ENCODE assay signal across 8 cellular contexts in genomic region chr1:228276361-228276831, GRCh38.
DNase-seq lines count a peak whose midpoint lies in the region; ATAC-seq and TF ChIP-seq lines count a peak whose summit lies in the region.

No MANE protein-coding gene starts in this region.

- no peaks in the 10 kb centered on the region for H3K36me3 ChIP-seq in ovary

- intact Hi-C loops in CD4-positive, alpha-beta T cell (cut with DNase I, micrococcal nuclease): loop anchor here in 1 of 2 experiments (1.0 to 10.0 kb wide), 8 partner anchors 63 to 549 kb away; partner anchors contain the start of gene C1orf35
- intact Hi-C loops in ovary (cut with DNase I): no loop called here

- H3K36me3 Mint-ChIP-seq in CD4-positive, alpha-beta T cell (ENCODE audit: low read depth): peaks cover 3% of the 10 kb centered on the region

- peak; percentile 14 for ATAC-seq in CD4-positive, alpha-beta T cell (ENCODE audit: poor library complexity)
- no peak for ATAC-seq in HG02840 (IDR thresholded peaks at IDR 0.05; ENCODE audit: low FRiP score, unreplicated experiment)

- no peaks in the 10 kb centered on the region for H3K27me3 ChIP-seq in CD4-positive, alpha-beta T cell (ENCODE audit: control insufficient read depth, insufficient read depth, low read length)
- H3K27me3 ChIP-seq in ovary: no peaks in the 10 kb centered on the region

- no peak overlapping the region for H3K27ac Mint-ChIP-seq in CD4-positive, alpha-beta T cell

- POLR2A ChIA-PET in CD4-positive, alpha-beta T cell (lab: Charles Lee): interaction anchor here (0.6 to 2.4 kb wide), 5 partner anchors 14 to 210 kb away, joined by 3 to 22 read pairs (median 3); partner anchors contain the start of genes IBA57 and RNF187

- peaks cover 4% of the 10 kb centered on the region for H3K4me1 ChIP-seq in ovary (ENCODE audit: insufficient read depth)

- no peak for DNase-seq in CD4-positive, alpha-beta T cell
- peak; percentile 9 for DNase-seq in LHCN-M2 (ENCODE audit: low read depth)
- no peak for DNase-seq in epithelial cell of proximal tubule (ENCODE audit: low read depth)
- no peak for DNase-seq in ovary
- DNase-seq in NCI-H774 (lab: John Stamatoyannopoulos, UW): no peak
- no peak for DNase-seq in kidney tubule cell (ENCODE audit: low spot score)
- DNase-seq in SW480 (ENCODE audit: low spot score): no peak

- H3K9me3 ChIP-seq in CD4-positive, alpha-beta T cell (ENCODE audit: control insufficient read depth, low read length): no peaks in the 10 kb centered on the region
- no peaks in the 10 kb centered on the region for H3K9me3 ChIP-seq in ovary

- no peak overlapping the region for H3K27ac ChIP-seq in CD4-positive, alpha-beta T cell (ENCODE audit: low read depth, low read length)
- peak overlapping the region; percentile 71 to 80 for H3K27ac ChIP-seq in ovary

- TF ChIP-seq CTCF in CD4-positive, alpha-beta T cell (IDR thresholded peaks at IDR 0.05): no peak
- TF ChIP-seq CTCF in epithelial cell of proximal tubule (conservative IDR thresholded peaks at IDR 0.05; ENCODE audit: low read depth, low read length) (no peak), ovary (IDR thresholded peaks at IDR 0.05) (no peak)

- TF ChIP-seq EP300 in ovary (IDR thresholded peaks at IDR 0.05): no peak

- H3K4me1 Mint-ChIP-seq in CD4-positive, alpha-beta T cell (ENCODE audit: low read depth): peaks cover 14% of the 10 kb centered on the region

- H3K27me3 Mint-ChIP-seq in CD4-positive, alpha-beta T cell: no peaks in the 10 kb centered on the region

- H3K9me3 Mint-ChIP-seq in CD4-positive, alpha-beta T cell: no peaks in the 10 kb centered on the region

- peak overlapping the region; percentile 44 for H3K4me3 ChIP-seq in epithelial cell of proximal tubule (ENCODE audit: low read depth, low read length)
- peak overlapping the region; percentile 61 for H3K4me3 ChIP-seq in ovary

- 2 to 11% (median 5%) methylated on average over 6 to 37 of the region's 37 CpGs for WGBS in ovary, 3 donors

- H3K4me3 Mint-ChIP-seq in CD4-positive, alpha-beta T cell: peak overlapping the region; percentile 82

- TF ChIP-seq POLR2A in ovary (IDR thresholded peaks at IDR 0.05): no peak

- CTCF ChIA-PET in CD4-positive, alpha-beta T cell (lab: Charles Lee): interaction anchor here (1.5 kb wide), 1 partner anchor 110 kb away, joined by 6 read pairs; the partner anchor contains the start of gene IBA57
